17 cellular contexts compared by ENCODE assay signal in the genomic region with DNA sequence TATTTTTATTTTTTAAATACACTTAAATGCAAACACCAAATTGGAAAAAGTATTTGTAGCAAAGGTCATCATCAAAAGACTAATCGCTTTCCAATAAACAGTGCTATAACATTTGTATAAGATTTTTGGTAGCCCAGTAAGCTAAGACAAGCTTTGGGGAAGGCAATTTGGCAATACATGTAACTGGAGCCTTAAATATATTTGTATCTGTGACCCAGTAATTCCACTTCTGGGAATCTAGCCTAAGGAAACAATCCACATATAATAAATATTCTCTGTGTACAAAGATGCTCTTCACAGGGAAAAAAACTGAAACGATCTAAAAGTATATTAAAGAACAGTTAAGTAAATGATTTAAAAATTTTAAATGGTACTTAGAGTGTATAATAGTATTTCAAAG.
"Had no signal": no experiment of that assay in that cellular context is flagged by ENCODE, and none has a peak within 500 bp of the region (broad histone marks: within the 10 kb centered on the region; RNA-seq: fewer than 3 reads in every experiment).

No MANE protein-coding gene starts in this region.

- ATAC-seq: activated T-helper 17 cell treated with anti-CD3 and anti-CD28 coated beads, Interleukin-2, amount 50 U/mL, for 72 hours; heart left ventricle; left cardiac atrium; sciatic nerve; T-cell had no signal

- H3K36me3 ChIP-seq: heart left ventricle, prostate gland had no signal

- H3K9me3 ChIP-seq: prostate gland had no signal

- H3K4me3 ChIP-seq: heart left ventricle, prostate gland, SK-N-MC had no signal

- H3K27me3 ChIP-seq: dorsolateral prefrontal cortex, heart left ventricle had no signal

- DNase-seq: activated CD4-positive, alpha-beta T cell treated with anti-CD3 and anti-CD28 coated beads, Interleukin-2, amount 50 U/mL, for 48 hours; activated naive CD4-positive, alpha-beta T cell treated with anti-CD3 and anti-CD28 coated beads, Interleukin-2, amount 50 U/mL, for 16 hours; dorsolateral prefrontal cortex; endodermal cell; foreskin melanocyte; heart left ventricle; immature natural killer cell; left cardiac atrium; midbrain; stimulated activated CD4-positive, alpha-beta T cell treated with anti-CD3 and anti-CD28 coated beads, Interleukin-12 subunit alpha, Interleukin-12 subunit beta, amount 100 ng/mL, for 4 hours; stimulated activated CD4-positive, alpha-beta T cell treated with anti-CD3 and anti-CD28 coated beads, Interleukin-2, amount 100 ng/mL, for 24 hours; T-cell; T1000 had no signal
